In genomic region chr20:2751868-2752630, GRCh38 we compare ENCODE assay signal across 8 cellular contexts.
DNase-seq lines count a peak whose midpoint lies in the region; ATAC-seq and TF ChIP-seq lines count a peak whose summit lies in the region.

No MANE protein-coding gene starts in this region.

- H3K4me3 ChIP-seq in AG04449 (ENCODE audit: low read depth, low read length): peak overlapping the region; percentile 54
- H3K4me3 ChIP-seq in HUES48 (ENCODE audit: low read depth, low read length): peak overlapping the region; percentile 62
- peak overlapping the region; percentile 56 for H3K4me3 ChIP-seq in effector memory CD4-positive, alpha-beta T cell (ENCODE audit: insufficient read depth, low read depth, low read length, poor library complexity, severe bottlenecking)
- H3K4me3 ChIP-seq in neuron (ENCODE audit: low read length): peak overlapping the region; percentile 28

- no peak for DNase-seq in AG04449 (ENCODE audit: low read depth, low spot score)
- DNase-seq in activated CD4-positive, alpha-beta T cell treated with anti-CD3 and anti-CD28 coated beads for 4 hours: peak; percentile 47 to 50
- DNase-seq in effector memory CD4-positive, alpha-beta T cell: peak in 1 of 3 donors; percentile 38

- H3K9me3 ChIP-seq in HUES48 (ENCODE audit: control insufficient read depth, insufficient read depth, low read length) (no peaks in the 10 kb centered on the region), neuron (ENCODE audit: low read length) (no peaks in the 10 kb centered on the region)
- no peaks in the 10 kb centered on the region for H3K9me3 ChIP-seq in effector memory CD4-positive, alpha-beta T cell (ENCODE audit: control insufficient read depth, low read length)

- H3K27me3 ChIP-seq in HUES48 (ENCODE audit: control insufficient read depth, insufficient read depth, low read length): peaks cover 82% of the 10 kb centered on the region
- no peaks in the 10 kb centered on the region for H3K27me3 ChIP-seq in effector memory CD4-positive, alpha-beta T cell (replicated peaks; ENCODE audit: control insufficient read depth, insufficient read depth, low read length, poor library complexity, severe bottlenecking)
- H3K27me3 ChIP-seq in neuron (ENCODE audit: insufficient read depth, low read length): peaks cover 61% of the 10 kb centered on the region

- no peak overlapping the region for H3K27ac ChIP-seq in HUES48 (ENCODE audit: low read depth, low read length)
- no peak overlapping the region for H3K27ac ChIP-seq in effector memory CD4-positive, alpha-beta T cell (ENCODE audit: insufficient read depth, low read length, poor library complexity, severe bottlenecking)

- CTCF ChIA-PET in AG04449 (lab: Yijun Ruan, JAX): interaction anchor here (1.1 to 13.6 kb wide), 24 partner anchors 9 to 260 kb away, joined by 3 to 337 read pairs (median 6); partner anchors contain the start of genes EBF4, PCED1A and VPS16

- ATAC-seq in GM18861 (IDR thresholded peaks at IDR 0.05; ENCODE audit: unreplicated experiment) (no peak), GM21825 (IDR thresholded peaks at IDR 0.05; ENCODE audit: unreplicated experiment) (no peak), HG02981 (IDR thresholded peaks at IDR 0.05; ENCODE audit: unreplicated experiment) (no peak)

- peak; percentile 20 for TF ChIP-seq CTCF in AG04449 (IDR thresholded peaks at IDR 0.05; ENCODE audit: insufficient read depth, low read length, missing control alignments)

- POLR2A ChIA-PET in AG04449 (lab: Yijun Ruan, JAX): interaction anchor here (0.6 kb wide), 1 partner anchor 89 kb away, joined by 3 read pairs; no protein-coding TSS in a partner anchor

- no peak overlapping the region for H3K9ac ChIP-seq in HUES48 (ENCODE audit: low read depth, low read length)

- H2AFZ ChIP-seq in neuron (ENCODE audit: low read depth, low read length): peak overlapping the region; percentile 9

- peaks cover 27% of the 10 kb centered on the region for H3K4me1 ChIP-seq in HUES48 (ENCODE audit: control insufficient read depth, insufficient read depth, low read length)
- peaks cover 33% of the 10 kb centered on the region for H3K4me1 ChIP-seq in effector memory CD4-positive, alpha-beta T cell (ENCODE audit: control insufficient read depth, insufficient read depth, low read length, poor library complexity, severe bottlenecking)
- peaks cover 11% of the 10 kb centered on the region for H3K4me1 ChIP-seq in neuron (ENCODE audit: insufficient read depth, low read length)

- H3K36me3 ChIP-seq in HUES48 (ENCODE audit: control insufficient read depth, insufficient read depth, low read length): no peaks in the 10 kb centered on the region
- no peaks in the 10 kb centered on the region for H3K36me3 ChIP-seq in effector memory CD4-positive, alpha-beta T cell (ENCODE audit: control insufficient read depth, insufficient read depth, low read length)
- H3K36me3 ChIP-seq in neuron (ENCODE audit: insufficient read depth, low read length): no peaks in the 10 kb centered on the region
